In the genomic region with DNA sequence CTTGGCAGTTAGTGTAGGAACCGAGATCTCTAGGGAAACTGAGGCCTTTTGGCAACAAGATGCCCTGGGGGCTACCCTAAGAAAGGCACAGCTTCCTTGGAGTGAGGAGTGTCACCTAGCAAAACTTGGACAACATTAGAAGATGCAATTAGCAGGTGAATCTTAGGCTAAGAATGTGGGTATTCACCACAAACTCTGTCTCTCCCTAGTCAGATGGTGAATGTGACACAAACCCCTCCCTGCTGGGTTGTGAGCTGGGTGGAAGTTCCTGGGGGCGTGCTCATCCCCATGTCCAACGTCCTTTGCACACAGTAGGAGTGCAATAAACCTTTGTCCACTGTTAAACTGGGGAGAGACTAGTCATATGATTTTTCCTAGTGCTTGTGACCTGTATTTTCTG, we compare ENCODE assay signal across 12 cellular contexts.
A peak's percentile ranks its signal among the peaks of the same experiment; 100 is the strongest.
DNase-seq lines count a peak whose midpoint lies in the region; ATAC-seq and TF ChIP-seq lines count a peak whose summit lies in the region.
"Had no signal": no experiment of that assay in that cellular context is flagged by ENCODE, and none has a peak within 500 bp of the region (broad histone marks: within the 10 kb centered on the region; RNA-seq: fewer than 3 reads in every experiment).

No MANE protein-coding gene starts in this region.

- no peak for TF ChIP-seq POLR2A in sigmoid colon (IDR thresholded peaks at IDR 0.05)

- intact Hi-C loops in Right ventricle myocardium superior (cut with DNase I) (no loop called here), sigmoid colon (cut with DNase I) (no loop called here)

- no peak for TF ChIP-seq EP300 in sigmoid colon (IDR thresholded peaks at IDR 0.05)

- H3K4me1 Mint-ChIP-seq in chondrocyte (ENCODE audit: low read depth): peaks cover 7% of the 10 kb centered on the region

- no peak overlapping the region for H3K27ac ChIP-seq in sigmoid colon
- H3K27ac ChIP-seq: suprapubic skin had no signal

- H3K4me3 ChIP-seq in MG63 (no peak overlapping the region), epithelial cell of esophagus (ENCODE audit: low read length) (no peak overlapping the region), sigmoid colon (no peak overlapping the region)

- no peak overlapping the region for H3K4me3 Mint-ChIP-seq in chondrocyte (ENCODE audit: unreplicated experiment)

- no peak overlapping the region for H3K27ac Mint-ChIP-seq in chondrocyte (ENCODE audit: unreplicated experiment)
- H3K27ac Mint-ChIP-seq: H9 had no signal

- no peaks in the 10 kb centered on the region for H3K9me3 Mint-ChIP-seq in chondrocyte (ENCODE audit: low read depth)

- peaks cover 4% of the 10 kb centered on the region for H3K27me3 Mint-ChIP-seq in chondrocyte (ENCODE audit: low read depth)

- 36 to 53% methylated on average over 3 of the region's 3 CpGs for WGBS in sigmoid colon, 2 donors

- peak; percentile 26 for DNase-seq in GM10266 (ENCODE audit: extremely low spot score)
- peak; percentile 32 for DNase-seq in MG63
- DNase-seq in epithelial cell of esophagus (ENCODE audit: low read depth): peak; percentile 79
- peak; percentile 80 for DNase-seq in renal cortical epithelial cell (ENCODE audit: low read depth)
- no peak for DNase-seq in Right ventricle myocardium superior
- DNase-seq in sigmoid colon: no peak
- DNase-seq in chondrocyte (ENCODE audit: low spot score): no peak
- DNase-seq in SKM-1 treated with dmso at 0.1 percent for 144 hours (lab: John Stamatoyannopoulos, UW; ENCODE audit: unreplicated experiment): no peak
- DNase-seq: activated CD4-positive, alpha-beta T cell treated with anti-CD3 and anti-CD28 coated beads, Interleukin-2, amount 50 U/mL, for 1 hour; NCI-H2171 had no signal

- no peaks in the 10 kb centered on the region for H3K27me3 ChIP-seq in MG63
- H3K27me3 ChIP-seq in sigmoid colon: peaks cover 0 to 55% (median 36%) of the 10 kb centered on the region in 3 donors

- no peaks in the 10 kb centered on the region for H3K9me3 ChIP-seq in MG63
- no peaks in the 10 kb centered on the region for H3K9me3 ChIP-seq in sigmoid colon
- H3K9me3 ChIP-seq: suprapubic skin had no signal

- no peaks in the 10 kb centered on the region for H3K36me3 Mint-ChIP-seq in chondrocyte (ENCODE audit: low read depth)

- peaks cover 0 to 4% (median 0%) of the 10 kb centered on the region in 4 donors for H3K4me1 ChIP-seq in sigmoid colon

- H3K36me3 ChIP-seq in MG63 (no peaks in the 10 kb centered on the region), sigmoid colon (no peaks in the 10 kb centered on the region)
- H3K36me3 ChIP-seq: suprapubic skin had no signal

- ATAC-seq in Right ventricle myocardium superior (ENCODE audit: poor library complexity): no peak

- TF ChIP-seq CTCF in GM10266 (IDR thresholded peaks at IDR 0.05; ENCODE audit: control insufficient read depth, insufficient read depth, low read depth, missing control alignments) (no peak), epithelial cell of esophagus (IDR thresholded peaks at IDR 0.05; ENCODE audit: insufficient read depth, low read depth, low read length, missing control alignments) (no peak), sigmoid colon (IDR thresholded peaks at IDR 0.05) (no peak), chondrocyte (IDR thresholded peaks at IDR 0.05) (no peak)

Comparison
In these comparisons a context has a peak if more than half of its experiments do, and no peak if none do; other contexts are left out.
1. DNase-seq: peak in GM10266 (single experiment), MG63 (single experiment), epithelial cell of esophagus (single experiment) and renal cortical epithelial cell (single experiment); none in Right ventricle myocardium superior (single experiment), sigmoid colon (single experiment), chondrocyte (single experiment) and SKM-1 treated with dmso at 0.1 percent for 144 hours (single experiment).